9 cellular contexts compared by ENCODE assay signal in the genomic region with DNA sequence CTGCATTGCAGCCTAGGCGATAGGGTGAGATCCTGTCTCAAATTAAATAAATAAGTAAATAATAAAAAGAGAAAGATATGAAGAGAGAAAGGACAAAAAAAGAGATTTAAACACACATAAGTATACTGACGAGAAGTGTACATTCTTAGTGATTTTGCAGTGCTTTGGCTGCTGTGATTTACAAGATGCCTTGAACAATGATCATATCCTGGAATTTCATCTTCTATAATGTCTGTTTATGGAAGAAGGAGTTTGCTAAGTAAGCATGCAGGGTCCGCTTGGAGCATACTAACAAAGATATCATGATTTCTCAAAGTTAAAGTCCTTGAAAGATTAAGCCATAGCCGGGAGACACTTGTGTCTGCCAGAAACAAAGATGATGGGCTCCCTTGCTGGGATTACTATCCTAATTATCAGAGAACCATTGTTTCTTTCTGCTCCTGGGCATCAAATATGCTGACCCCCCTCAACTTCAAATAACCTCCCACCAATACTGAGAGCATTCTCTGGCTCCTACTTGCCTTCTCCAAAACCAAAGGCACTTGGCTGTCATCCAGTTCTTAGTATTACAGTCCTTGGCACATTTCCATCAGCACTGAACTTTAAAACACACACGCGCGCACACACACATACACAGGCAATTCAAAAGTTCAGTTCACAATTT.
DNase-seq lines count a peak whose midpoint lies in the region; ATAC-seq and TF ChIP-seq lines count a peak whose summit lies in the region.
"Had no signal": no experiment of that assay in that cellular context is flagged by ENCODE, and none has a peak within 500 bp of the region (broad histone marks: within the 10 kb centered on the region; RNA-seq: fewer than 3 reads in every experiment).

No MANE protein-coding gene starts in this region.

- intact Hi-C loops in posterior cingulate gyrus (cut with DNase I) = no loop called here

- no peaks in the 10 kb centered on the region for H3K4me1 Mint-ChIP-seq in activated T-cell treated with anti-CD3 and anti-CD28 coated beads, Interleukin-2, amount 50 U/mL, for 24 hours (ENCODE audit: low read depth)

- H3K27me3 Mint-ChIP-seq in activated T-cell treated with anti-CD3 and anti-CD28 coated beads, Interleukin-2, amount 50 U/mL, for 24 hours = peaks cover 22% of the 10 kb centered on the region

- H3K36me3 Mint-ChIP-seq in activated T-cell treated with anti-CD3 and anti-CD28 coated beads, Interleukin-2, amount 50 U/mL, for 24 hours (ENCODE audit: low read depth) = no peaks in the 10 kb centered on the region

- no peak overlapping the region for H3K4me3 Mint-ChIP-seq in activated T-cell treated with anti-CD3 and anti-CD28 coated beads, Interleukin-2, amount 50 U/mL, for 24 hours

- TF ChIP-seq CTCF in cardiac fibroblast (IDR thresholded peaks at IDR 0.05; ENCODE audit: low read depth, low read length) = no peak

- DNase-seq in CD1c-positive myeloid dendritic cell (ENCODE audit: extremely low spot score) = peak; percentile 25
- DNase-seq in NCI-H1694 treated with DMSO at 0.1 percent for 48 hours (lab: John Stamatoyannopoulos, UW) = peak; percentile 70
- peak; percentile 92 to 96 for DNase-seq in cardiac fibroblast (ENCODE audit: low read depth in 2 of 2)
- DNase-seq in middle frontal gyrus (ENCODE audit: extremely low spot score, low spot score) = peak; percentile 46
- no peak for DNase-seq in posterior cingulate gyrus
- DNase-seq in stimulated activated CD8-positive, alpha-beta memory T cell treated with anti-CD3 and anti-CD28 coated beads, Interleukin-4, amount 100 ng/mL, for 48 hours = no peak
- DNase-seq in activated T-cell treated with anti-CD3 and anti-CD28 coated beads, Interleukin-2, amount 50 U/mL, for 24 hours = no peak

- ATAC-seq in GM18870 (IDR thresholded peaks at IDR 0.05; ENCODE audit: unreplicated experiment) = no peak
- ATAC-seq: GM12878 had no signal

- H3K27ac Mint-ChIP-seq in activated T-cell treated with anti-CD3 and anti-CD28 coated beads, Interleukin-2, amount 50 U/mL, for 24 hours = no peak overlapping the region

- H3K9me3 Mint-ChIP-seq in activated T-cell treated with anti-CD3 and anti-CD28 coated beads, Interleukin-2, amount 50 U/mL, for 24 hours = no peaks in the 10 kb centered on the region

- no peak overlapping the region for H3K4me3 ChIP-seq in cardiac fibroblast (replicated peaks in 1 of 2; ENCODE audit: low read depth in 2 of 2, low read length in 2 of 2)
- H3K4me3 ChIP-seq: GM12878 had no signal

Comparison
In these comparisons a context has a peak if more than half of its experiments do, and no peak if none do; other contexts are left out.
1. DNase-seq: peak in CD1c-positive myeloid dendritic cell (single experiment), NCI-H1694 treated with DMSO at 0.1 percent for 48 hours (single experiment), cardiac fibroblast (2 of 2) and middle frontal gyrus (single experiment); none in posterior cingulate gyrus (0 of 10), stimulated activated CD8-positive, alpha-beta memory T cell treated with anti-CD3 and anti-CD28 coated beads, Interleukin-4, amount 100 ng/mL, for 48 hours (single experiment) and activated T-cell treated with anti-CD3 and anti-CD28 coated beads, Interleukin-2, amount 50 U/mL, for 24 hours (single experiment).